Comparison of ENCODE assay signal across 19 cellular contexts in genomic region chr11:532512-533048, GRCh38. TPM values are rescaled to one million over a fixed set of nuclear protein-coding genes. Genes with fewer than 3 reads are reported as not detected.
A peak's percentile ranks its signal among the peaks of the same experiment; 100 is the strongest.
DNase-seq lines count a peak whose midpoint lies in the region; TF ChIP-seq lines count a peak whose summit lies in the region.
"Had no signal": no experiment of that assay in that cellular context is flagged by ENCODE, and none has a peak within 500 bp of the region (broad histone marks: within the 10 kb centered on the region; RNA-seq: fewer than 3 reads in every experiment).

No MANE protein-coding gene starts in this region.

- no peak for TF ChIP-seq CTCF in 22Rv1 (IDR thresholded peaks at IDR 0.05)
- TF ChIP-seq CTCF in neural crest cell (conservative IDR thresholded peaks at IDR 0.05) = no peak

- intact Hi-C loops in head of caudate nucleus (cut with DNase I) = no loop called here

- H3K27ac Mint-ChIP-seq in neural crest cell (ENCODE audit: unreplicated experiment) = no peak overlapping the region
- H3K27ac Mint-ChIP-seq: H9 had no signal

- H3K27ac ChIP-seq in 22Rv1 = peak overlapping the region; percentile 99
- H3K27ac ChIP-seq: BLaER1 treated with 17β-estradiol and CSF1 and Interleukin-3, amounts not matched to agents 10 nM and 100 nM; HL-60 had no signal

- H3K4me1 Mint-ChIP-seq in neural crest cell = peaks cover 4% of the 10 kb centered on the region

- DNase-seq in ELR (ENCODE audit: low read depth) (peak; percentile 40), SW480 (ENCODE audit: low spot score) (peak; percentile 69), neural crest cell (ENCODE audit: low read depth, low spot score) (no peak), head of caudate nucleus (no peak), germinal center (ENCODE audit: low spot score) (no peak), KG1 (lab: John Stamatoyannopoulos, UW) (no peak)
- DNase-seq: DMS79, H9, MM.1S, NCI-H1105, NCI-H2081, NCI-H2171 treated with DMSO at 0.1 percent for 48 hours, NCI-H446 treated with DMSO at 0.1 percent for 48 hours, NCI-H69, SIG-M5 had no signal

- H3K4me3 Mint-ChIP-seq in neural crest cell = peak overlapping the region; percentile 71

- no peaks in the 10 kb centered on the region for H3K9me3 Mint-ChIP-seq in neural crest cell
- H3K9me3 Mint-ChIP-seq: IgD-negative memory B cell had no signal

- no peaks in the 10 kb centered on the region for H3K36me3 Mint-ChIP-seq in neural crest cell (ENCODE audit: low read depth)

- peaks cover 8% of the 10 kb centered on the region for H3K27me3 Mint-ChIP-seq in neural crest cell (ENCODE audit: low read depth)
- H3K27me3 Mint-ChIP-seq: IgD-negative memory B cell had no signal

RNA-seq across cellular contexts. Expression of gene HRAS, which starts 2.8 kb away (rescaled TPM):
- 90.6 and 93.5 TPM in 2 replicates for total RNA-seq in neural crest cell

RNA-seq across cellular contexts. Expression of gene LRRC56, which starts 4.7 kb away (rescaled TPM):
- 2.1 and 2.4 TPM in 2 replicates for total RNA-seq in neural crest cell

RNA-seq across cellular contexts. Expression of gene RNH1, which starts 25.5 kb away (rescaled TPM):
- 69.2 and 71.1 TPM in 2 replicates for total RNA-seq in neural crest cell

RNA-seq across cellular contexts. Expression of gene LMNTD2, which starts 28.0 kb away (rescaled TPM):
- total RNA-seq in neural crest cell = 1.8 and 2.2 TPM in 2 replicates

RNA-seq across cellular contexts. Expression of gene RASSF7, which starts 28.2 kb away (rescaled TPM):
- total RNA-seq in neural crest cell = 7.3 and 7.4 TPM in 2 replicates

Comparison
In these comparisons a context has a peak if more than half of its experiments do, and no peak if none do; other contexts are left out.
1. DNase-seq: peak in ELR (single experiment) and SW480 (single experiment); none in neural crest cell (single experiment), head of caudate nucleus (0 of 42), germinal center (single experiment) and KG1 (single experiment).